Comparison of ENCODE assay signal across 20 cellular contexts in the genomic region with DNA sequence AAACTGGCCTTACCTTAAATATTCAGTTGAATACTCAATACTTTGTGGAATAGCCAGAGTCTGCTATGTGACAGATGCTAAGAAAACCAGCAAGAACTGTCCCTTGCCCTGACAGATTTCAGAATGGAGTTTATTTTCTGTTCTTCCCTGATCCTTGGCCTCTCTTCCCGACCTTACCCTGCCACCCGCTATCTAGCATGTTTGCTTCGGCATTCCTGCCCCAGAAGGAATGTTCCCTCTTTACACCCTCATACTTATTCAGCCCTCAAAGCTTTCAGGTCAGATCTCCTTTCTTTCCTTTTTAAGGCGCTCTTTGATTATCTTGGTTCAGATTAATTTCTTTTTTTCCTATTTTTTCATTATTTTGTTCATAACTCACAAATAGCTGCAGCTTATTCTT. TPM values are rescaled to one million over a fixed set of nuclear protein-coding genes. Genes with fewer than 3 reads are reported as not detected.
A peak's percentile ranks its signal among the peaks of the same experiment; 100 is the strongest.
DNase-seq lines count a peak whose midpoint lies in the region; FAIRE-seq and TF ChIP-seq lines count a peak whose summit lies in the region.
"Had no signal": no experiment of that assay in that cellular context is flagged by ENCODE, and none has a peak within 500 bp of the region (broad histone marks: within the 10 kb centered on the region; RNA-seq: fewer than 3 reads in every experiment).

No MANE protein-coding gene starts in this region.

- peaks cover 92% of the 10 kb centered on the region for H3K79me2 ChIP-seq in astrocyte (ENCODE audit: insufficient read depth, low read length)

- H3K27ac ChIP-seq in AG04450 (ENCODE audit: low read depth, low read length) (peak overlapping the region; percentile 13), astrocyte (ENCODE audit: low read depth, low read length) (no peak overlapping the region)
- no peak overlapping the region for H3K27ac ChIP-seq in CD4-positive, alpha-beta memory T cell (ENCODE audit: low read depth, low read length)
- H3K27ac ChIP-seq: SK-N-MC, testis had no signal

- intact Hi-C loops in CD4-positive, alpha-beta memory T cell (cut with micrococcal nuclease) = no loop called here

- H3K9me3 ChIP-seq in AG04450 (ENCODE audit: control insufficient read depth, insufficient read depth, low read length) (no peaks in the 10 kb centered on the region), astrocyte (ENCODE audit: insufficient read depth, low read depth, low read length) (no peaks in the 10 kb centered on the region)
- no peaks in the 10 kb centered on the region for H3K9me3 ChIP-seq in CD4-positive, alpha-beta memory T cell (ENCODE audit: control insufficient read depth in 1 of 2, low read length in 2 of 2)
- H3K9me3 ChIP-seq: BE2C, testis had no signal

- no peak overlapping the region for H3K4me2 ChIP-seq in astrocyte (ENCODE audit: low read length)

- peaks cover 0 to 3% (median 0%) of the 10 kb centered on the region in 8 donors for H3K9me3 Mint-ChIP-seq in CD4-positive, alpha-beta memory T cell
- no peaks in the 10 kb centered on the region for H3K9me3 Mint-ChIP-seq in astrocyte (ENCODE audit: unreplicated experiment)
- no peaks in the 10 kb centered on the region for H3K9me3 Mint-ChIP-seq in mesothelial cell of epicardium

- H3K4me3 ChIP-seq in AG04450 (ENCODE audit: low read depth, low read length) = no peak overlapping the region
- H3K4me3 ChIP-seq in CD4-positive, alpha-beta memory T cell (ENCODE audit: low read length in 2 of 2) = no peak overlapping the region
- H3K4me3 ChIP-seq in astrocyte (ENCODE audit: insufficient read depth, low read depth, low read length) = no peak overlapping the region
- H3K4me3 ChIP-seq: SK-N-MC, testis had no signal

- H3K36me3 Mint-ChIP-seq in CD4-positive, alpha-beta memory T cell = peaks cover 2 to 4% of the 10 kb centered on the region in 2 donors
- H3K36me3 Mint-ChIP-seq in astrocyte (ENCODE audit: low read depth, unreplicated experiment) (no peaks in the 10 kb centered on the region), mesothelial cell of epicardium (no peaks in the 10 kb centered on the region)
- H3K36me3 Mint-ChIP-seq: brain had no signal

- no peak for FAIRE-seq in astrocyte (lab: Jason Lieb, UNC)

- no peak overlapping the region for H3K9ac ChIP-seq in astrocyte (ENCODE audit: low read length)

- H3K27ac Mint-ChIP-seq in CD4-positive, alpha-beta memory T cell = peak overlapping the region in 6 of 7 donors; percentile 1 to 93 (median 74)
- H3K27ac Mint-ChIP-seq in astrocyte (ENCODE audit: unreplicated experiment) (peak overlapping the region; percentile 4), mesothelial cell of epicardium (peak overlapping the region; percentile 52)

- H3K4me1 Mint-ChIP-seq in CD4-positive, alpha-beta memory T cell = peaks cover 80 to 100% (median 95%) of the 10 kb centered on the region in 4 donors
- H3K4me1 Mint-ChIP-seq in astrocyte (ENCODE audit: low read depth, unreplicated experiment) = peaks cover 66% of the 10 kb centered on the region
- H3K4me1 Mint-ChIP-seq in mesothelial cell of epicardium = peaks cover 56% of the 10 kb centered on the region

- POLR2A ChIA-PET in AG04450 (lab: Yijun Ruan, JAX) = no interaction called here
- POLR2A ChIA-PET in CD4-positive, alpha-beta memory T cell (lab: Charles Lee; ENCODE audit: partially characterized antibody) = interaction anchor here (1.3 to 19.6 kb wide), 3 partner anchors 7 to 19 kb away, joined by 3 to 279 read pairs (median 34); partner anchors contain the start of gene SUSD6

- TF ChIP-seq CTCF in AG04450 (IDR thresholded peaks at IDR 0.05; ENCODE audit: low read depth, low read length) (no peak), astrocyte (IDR thresholded peaks at IDR 0.05; ENCODE audit: insufficient read depth, low read depth, low read length) (no peak), mesothelial cell of epicardium (IDR thresholded peaks at IDR 0.05; ENCODE audit: unreplicated experiment) (no peak)

- peaks cover 99% of the 10 kb centered on the region for H4K20me1 ChIP-seq in astrocyte (ENCODE audit: insufficient read depth, low read length)

- DNase-seq in AG04450 (ENCODE audit: low read depth, low spot score) (no peak), astrocyte (ENCODE audit: low read depth) (no peak), mesothelial cell of epicardium (ENCODE audit: low spot score in 2 of 2, unreplicated experiment in 2 of 2) (no peak), T-helper 9 cell (no peak), SIG-M5 (lab: John Stamatoyannopoulos, UW) (no peak), NAMALWA (ENCODE audit: low spot score) (no peak), T1000 (lab: John Stamatoyannopoulos, UW) (no peak)
- DNase-seq in CD4-positive, alpha-beta memory T cell = no peak
- DNase-seq: activated CD8-positive, alpha-beta memory T cell treated with anti-CD3 and anti-CD28 coated beads for 24 hours; BE2C; DMS79 treated with DMSO at 0.1 percent for 48 hours; effector CD4-positive, alpha-beta T cell; hypothalamus; left colon; NCI-H187 treated with DMSO at 0.1 percent for 48 hours; NCI-H446 treated with DMSO at 0.1 percent for 48 hours; stimulated activated CD4-positive, alpha-beta T cell treated with anti-CD3 and anti-CD28 coated beads, Interleukin-1b, Interleukin-23, amount 100 ng/mL, for 48 hours; testis had no signal

- H3K27me3 ChIP-seq in AG04450 (ENCODE audit: control insufficient read depth, insufficient read depth, low read length) = no peaks in the 10 kb centered on the region
- H3K27me3 ChIP-seq in CD4-positive, alpha-beta memory T cell (ENCODE audit: insufficient read depth, low read length) = no peaks in the 10 kb centered on the region
- no peaks in the 10 kb centered on the region for H3K27me3 ChIP-seq in astrocyte (ENCODE audit: insufficient read depth, low read length)
- H3K27me3 ChIP-seq: BE2C, testis had no signal

- H3K4me3 Mint-ChIP-seq in CD4-positive, alpha-beta memory T cell = peak overlapping the region in 2 of 8 donors; percentile 9 to 22
- H3K4me3 Mint-ChIP-seq in astrocyte (ENCODE audit: unreplicated experiment) (peak overlapping the region; percentile 13), mesothelial cell of epicardium (no peak overlapping the region)
- H3K4me3 Mint-ChIP-seq: brain had no signal

- no peak overlapping the region for H2AFZ ChIP-seq in astrocyte (ENCODE audit: low read depth, low read length)

- CTCF ChIA-PET in AG04450 (lab: Charles Lee) = no interaction called here
- CTCF ChIA-PET in CD4-positive, alpha-beta memory T cell (lab: Charles Lee; ENCODE audit: partially characterized antibody) = interaction anchor here (1.1 to 1.5 kb wide), 3 partner anchors 28 to 94 kb away, joined by 3 to 4 read pairs (median 4); no protein-coding TSS in a partner anchor

- H3K4me1 ChIP-seq in CD4-positive, alpha-beta memory T cell (ENCODE audit: insufficient read depth, low read length) = peaks cover 100% of the 10 kb centered on the region
- peaks cover 23% of the 10 kb centered on the region for H3K4me1 ChIP-seq in astrocyte (ENCODE audit: insufficient read depth, low read length)

- H3K36me3 ChIP-seq in CD4-positive, alpha-beta memory T cell (ENCODE audit: insufficient read depth, low read length) = no peaks in the 10 kb centered on the region
- H3K36me3 ChIP-seq in astrocyte (ENCODE audit: insufficient read depth, low read length) = no peaks in the 10 kb centered on the region
- H3K36me3 ChIP-seq: BE2C had no signal

- no peaks in the 10 kb centered on the region for H3K27me3 Mint-ChIP-seq in CD4-positive, alpha-beta memory T cell
- no peaks in the 10 kb centered on the region for H3K27me3 Mint-ChIP-seq in astrocyte (ENCODE audit: low read depth, unreplicated experiment)
- H3K27me3 Mint-ChIP-seq in mesothelial cell of epicardium (ENCODE audit: low read depth) = no peaks in the 10 kb centered on the region

RNA-seq across cellular contexts. Expression of gene SUSD6, which starts 21.8 kb away (rescaled TPM):
- 14.4 and 16.3 TPM in 2 replicates for polyA plus RNA-seq in AG04450 (2011; rRNA removed)
- 20.5 and 26.1 TPM in 2 replicates for polyA minus RNA-seq in AG04450 (2011; rRNA and poly(A)+ RNA removed)
- 10 to 100 TPM; 61.5 to 62.0 TPM for total RNA-seq in CD4-positive, alpha-beta memory T cell
- polyA plus RNA-seq in CD4-positive, alpha-beta memory T cell = 10 to 100 TPM in 1 of 2 donors, 1 to 10 TPM in 1; 4.8 to 10.8 TPM
- total RNA-seq in astrocyte (25.6 and 30.6 TPM in 2 replicates), mesothelial cell of epicardium (34.7 to 37.3 TPM (median 35.3 TPM) in 3 replicates)

RNA-seq across cellular contexts. Expression of gene CCDC177, which starts 58.6 kb away (rescaled TPM):
- not detected in 2 replicates for polyA plus RNA-seq in AG04450 (2011; rRNA removed)
- 0.05 TPM in 1 of 2 replicates, not detected in the other for polyA minus RNA-seq in AG04450 (2011; rRNA and poly(A)+ RNA removed)
- not detected for total RNA-seq in CD4-positive, alpha-beta memory T cell
- polyA plus RNA-seq in CD4-positive, alpha-beta memory T cell = not detected
- total RNA-seq in astrocyte = not detected in 2 replicates
- 0.24 to 0.34 TPM (median 0.34 TPM) in 3 replicates for total RNA-seq in mesothelial cell of epicardium
- total RNA-seq: left colon had no signal

Comparison
In these comparisons a context has a peak if more than half of its experiments do, and no peak if none do; other contexts are left out.
1. H3K27ac Mint-ChIP-seq: peak in every context shown above with its lines; median percentile 74 in CD4-positive, alpha-beta memory T cell; 52 in mesothelial cell of epicardium; 4 in astrocyte.